In genomic region chrX:138756234-138756633, GRCh38 we compare ENCODE assay signal across 11 cellular contexts. TPM values are rescaled to one million over a fixed set of nuclear protein-coding genes. Genes with fewer than 3 reads are reported as not detected.
DNase-seq lines count a peak whose midpoint lies in the region; ATAC-seq and TF ChIP-seq lines count a peak whose summit lies in the region.
"Had no signal": no experiment of that assay in that cellular context is flagged by ENCODE, and none has a peak within 500 bp of the region (broad histone marks: within the 10 kb centered on the region; RNA-seq: fewer than 3 reads in every experiment).

No MANE protein-coding gene starts in this region.

- no peak overlapping the region for H3K4me3 ChIP-seq in heart left ventricle
- no peak overlapping the region for H3K4me3 ChIP-seq in left lung
- H3K4me3 ChIP-seq: BLaER1 treated with 17β-estradiol and CSF1 and Interleukin-3, amounts not matched to agents 10 nM and 100 nM had no signal

- no peak overlapping the region for H3K4me3 Mint-ChIP-seq in MCF 10A (ENCODE audit: unreplicated experiment)
- H3K4me3 Mint-ChIP-seq: natural killer cell had no signal

- CTCF ChIA-PET in MCF 10A (lab: Yijun Ruan, JAX) = interaction anchor here (0.6 to 3.7 kb wide), 15 partner anchors 12 to 1346 kb away, joined by 3 to 23 read pairs (median 4); no protein-coding TSS in a partner anchor

- no peak for TF ChIP-seq POLR2A in heart left ventricle (IDR thresholded peaks at IDR 0.05)

- no peaks in the 10 kb centered on the region for H3K9me3 Mint-ChIP-seq in MCF 10A (ENCODE audit: unreplicated experiment)
- H3K9me3 Mint-ChIP-seq: natural killer cell had no signal

- intact Hi-C loops in heart left ventricle (cut with DNase I) = loop anchor here in 1 of 10 donors (10.0 kb wide), 1 partner anchor 799 kb away; no protein-coding TSS in a partner anchor
- intact Hi-C loops in cardiac septum (cut with DNase I) = no loop called here
- intact Hi-C loops in MCF 10A (cut with micrococcal nuclease) = loop anchor here (5.0 kb wide), 2 partner anchors 1216 to 1906 kb away; no protein-coding TSS in a partner anchor
- intact Hi-C loops in left lung (cut with DNase I) = no loop called here

- H3K4me1 ChIP-seq in heart left ventricle = no peaks in the 10 kb centered on the region
- no peaks in the 10 kb centered on the region for H3K4me1 ChIP-seq in left lung
- H3K4me1 ChIP-seq: BLaER1 treated with 17β-estradiol and CSF1 and Interleukin-3, amounts not matched to agents 10 nM and 100 nM had no signal

- no TSS peak for BruUV-seq in MCF 10A (replicated peaks; lab: Mats Ljungman, UMichigan)

- H3K36me3 Mint-ChIP-seq in MCF 10A (ENCODE audit: insufficient read depth, unreplicated experiment) = no peaks in the 10 kb centered on the region
- H3K36me3 Mint-ChIP-seq: natural killer cell had no signal

- peak in 6 of 12 donors; percentile 13 to 40 (median 24) for TF ChIP-seq CTCF in heart left ventricle (IDR thresholded peaks at IDR 0.05)
- peak; percentile 29 for TF ChIP-seq CTCF in MCF 10A (IDR thresholded peaks at IDR 0.05; ENCODE audit: unreplicated experiment)
- TF ChIP-seq CTCF in left lung (IDR thresholded peaks at IDR 0.05) = no peak

- 1 to 13% (median 4%) methylated on average over 2 of the region's 2 CpGs for WGBS in heart left ventricle, 4 donors

- no peaks in the 10 kb centered on the region for H3K36me3 ChIP-seq in heart left ventricle
- H3K36me3 ChIP-seq in left lung = no peaks in the 10 kb centered on the region
- H3K36me3 ChIP-seq: BLaER1 treated with 17β-estradiol and CSF1 and Interleukin-3, amounts not matched to agents 10 nM and 100 nM had no signal

- POLR2A ChIA-PET in MCF 10A (lab: Yijun Ruan, JAX) = no interaction called here

- H3K4me1 Mint-ChIP-seq in MCF 10A (ENCODE audit: insufficient read depth, unreplicated experiment) = no peaks in the 10 kb centered on the region
- H3K4me1 Mint-ChIP-seq: natural killer cell had no signal

- H3K9me3 ChIP-seq in heart left ventricle (no peaks in the 10 kb centered on the region), left lung (no peaks in the 10 kb centered on the region)
- H3K9me3 ChIP-seq: BLaER1 treated with 17β-estradiol and CSF1 and Interleukin-3, amounts not matched to agents 10 nM and 100 nM had no signal

- H3K27ac ChIP-seq in heart left ventricle = no peak overlapping the region
- no peak overlapping the region for H3K27ac ChIP-seq in left lung
- H3K27ac ChIP-seq: BLaER1 treated with 17β-estradiol and CSF1 and Interleukin-3, amounts not matched to agents 10 nM and 100 nM had no signal

- ATAC-seq in heart left ventricle (peak in 3 of 4 donors; percentile 64 to 77 (median 76)), left lung (peak; percentile 87), HG03571 (IDR thresholded peaks at IDR 0.05; ENCODE audit: unreplicated experiment) (no peak), HG03175 (IDR thresholded peaks at IDR 0.05; ENCODE audit: unreplicated experiment) (no peak)
- ATAC-seq: natural killer cell had no signal

- peak in 4 of 5 donors; percentile 5 to 26 (median 19) for DNase-seq in heart left ventricle
- no peak for DNase-seq in cardiac septum (ENCODE audit: low spot score)
- peak; percentile 62 for DNase-seq in MCF 10A (ENCODE audit: unreplicated experiment)
- peak in 1 of 2 donors; percentile 34 for DNase-seq in left lung
- DNase-seq in stimulated activated CD4-positive, alpha-beta T cell treated with anti-CD3 and anti-CD28 coated beads, Interleukin-4, amount 100 ng/mL, for 4 hours = no peak
- no peak for DNase-seq in activated T-cell treated with anti-CD3 and anti-CD28 coated beads, Interleukin-2, amount 50 U/mL, for 1 hour
- DNase-seq: effector CD8-positive, alpha-beta T cell; natural killer cell had no signal

- H3K27ac Mint-ChIP-seq in MCF 10A (ENCODE audit: low read depth, unreplicated experiment) = no peak overlapping the region
- H3K27ac Mint-ChIP-seq: natural killer cell had no signal

- no peaks in the 10 kb centered on the region for H3K27me3 Mint-ChIP-seq in MCF 10A (ENCODE audit: insufficient read depth, unreplicated experiment)

- H3K27me3 ChIP-seq in heart left ventricle (peaks cover 0 to 17% (median 0%) of the 10 kb centered on the region in 9 donors), left lung (no peaks in the 10 kb centered on the region)

RNA-seq across cellular contexts. Expression of gene FGF13, which starts 44.7 kb away (rescaled TPM):
- total RNA-seq in heart left ventricle (1 to 10 TPM in 5 of 9 donors, under 1 TPM in 4; 0.44 to 3.3 (median 1.5) TPM), cardiac septum (1.2 TPM), MCF 10A (2022) (0.75 and 2.7 TPM in 2 replicates), left lung (1 to 10 TPM; 3.2 to 3.6 TPM)
- polyA plus RNA-seq in heart left ventricle = 1 to 10 TPM in 1 of 2 donors, under 1 TPM in 1; 0.68 to 1.4 TPM
- total RNA-seq: natural killer cell had no signal

Comparison
In these comparisons a context has a peak if more than half of its experiments do, and no peak if none do; other contexts are left out.
1. DNase-seq: peak in heart left ventricle (4 of 5) and MCF 10A (single experiment); none in cardiac septum (single experiment), stimulated activated CD4-positive, alpha-beta T cell treated with anti-CD3 and anti-CD28 coated beads, Interleukin-4, amount 100 ng/mL, for 4 hours (0 of 2) and activated T-cell treated with anti-CD3 and anti-CD28 coated beads, Interleukin-2, amount 50 U/mL, for 1 hour (single experiment).
2. ATAC-seq: peak in heart left ventricle (3 of 4) and left lung (single experiment); none in HG03571 (single experiment) and HG03175 (single experiment).